Comparison of ENCODE assay signal across 1 cellular context in the genomic region with DNA sequence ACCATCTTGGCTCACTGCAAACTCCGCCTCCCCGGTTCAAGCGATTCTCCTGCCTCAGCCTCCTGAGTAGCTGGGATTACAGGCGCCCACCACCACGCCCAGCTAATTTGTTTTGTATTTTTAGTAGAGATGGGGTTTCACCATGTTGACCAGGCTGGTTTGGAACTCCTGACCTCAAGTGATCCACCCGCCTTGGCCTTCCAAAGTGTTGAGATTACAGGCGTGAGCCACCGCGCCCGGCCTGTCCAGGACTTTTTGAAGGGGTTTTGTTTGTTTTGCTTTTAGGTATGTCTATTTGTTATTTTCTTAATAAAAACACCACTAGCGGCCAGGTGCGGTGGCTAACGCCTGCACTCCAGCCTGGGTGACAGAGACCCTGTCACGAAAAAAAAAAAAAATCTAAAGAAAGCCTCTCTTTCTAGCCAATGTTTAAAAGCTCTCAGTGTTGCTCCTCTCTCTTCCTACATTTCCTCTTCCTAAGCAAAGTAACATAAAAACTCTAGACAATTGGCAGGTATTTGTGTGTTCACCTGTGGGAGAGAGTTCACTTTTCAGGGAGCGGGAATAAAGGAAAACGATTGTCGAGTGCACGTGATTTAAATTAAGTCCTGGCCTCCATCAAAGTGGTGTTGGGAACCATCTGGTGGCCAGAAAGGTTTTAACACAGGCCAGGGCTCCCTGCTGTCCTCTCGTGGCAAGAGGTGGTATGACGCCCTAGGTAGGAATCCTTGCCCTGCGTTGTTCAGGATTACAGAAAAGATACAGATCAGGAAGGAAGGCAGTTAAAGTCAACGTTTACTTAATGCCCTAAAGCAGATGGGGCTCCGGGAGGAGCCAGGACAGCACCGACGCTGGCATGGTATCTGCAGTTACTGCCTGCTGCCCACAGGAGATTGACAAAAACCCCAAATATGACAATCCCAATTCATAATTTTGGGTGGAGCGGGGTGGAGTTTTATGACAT.
TF ChIP-seq lines count a peak whose summit lies in the region.

No MANE protein-coding gene starts in this region.

TF ChIP-seq in HepG2, 621 proteins besides CTCF, POLR2A, EP300 and RAD21 (continued from another document and continues in another):
- TF ChIP-seq REL (CRISPR knock-in tag; conservative IDR thresholded peaks at IDR 0.05) (no peak), KLF16 (CRISPR knock-in tag; IDR thresholded peaks at IDR 0.05) (peak in 1 of 2 experiments; percentile 71; a peak in 2 of 4 replicates), ZNF17 (CRISPR knock-in tag; IDR thresholded peaks at IDR 0.05) (no peak), ZFYVE20 (CRISPR knock-in tag; IDR thresholded peaks at IDR 0.05; ENCODE audit: borderline replicate concordance, low read depth) (no peak), HNRNPH1 (optimal IDR thresholded peaks at IDR 0.05; ENCODE audit: low read depth, low read length) (no peak), CCAR2 (optimal IDR thresholded peaks at IDR 0.05; ENCODE audit: low read depth, low read length) (no peak), ZNF256 (CRISPR knock-in tag; conservative IDR thresholded peaks at IDR 0.05) (no peak), GPN1 (CRISPR knock-in tag; IDR thresholded peaks at IDR 0.05; ENCODE audit: borderline replicate concordance) (no peak), ZEB1 (IDR thresholded peaks at IDR 0.05; ENCODE audit: insufficient replicate concordance, low read depth) (peak; percentile 44), GFI1 (CRISPR knock-in tag; IDR thresholded peaks at IDR 0.05; ENCODE audit: borderline replicate concordance) (0 out of 2 replicates have a peak, but pooled peaks have one; percentile 43), ZSCAN21 (CRISPR knock-in tag; IDR thresholded peaks at IDR 0.05; ENCODE audit: borderline replicate concordance) (no peak), ZNF777 (CRISPR knock-in tag; IDR thresholded peaks at IDR 0.05) (0 out of 2 replicates have a peak, but pooled peaks have one; percentile 23), ZNF496 (CRISPR knock-in tag; IDR thresholded peaks at IDR 0.05; ENCODE audit: insufficient replicate concordance) (no peak), KLF9 (CRISPR knock-in tag; IDR thresholded peaks at IDR 0.05; ENCODE audit: low read depth) (0 out of 2 replicates have a peak, but pooled peaks have one; percentile 61), NR1H2 (CRISPR knock-in tag; IDR thresholded peaks at IDR 0.05; ENCODE audit: borderline replicate concordance, low read depth) (no peak), ZNF232 (CRISPR knock-in tag; IDR thresholded peaks at IDR 0.05; ENCODE audit: borderline replicate concordance) (no peak), TAF15 (IDR thresholded peaks at IDR 0.05; ENCODE audit: low read depth, low read length, poor library complexity, severe bottlenecking) (no peak), ZNF652 (CRISPR knock-in tag; IDR thresholded peaks at IDR 0.05; ENCODE audit: borderline replicate concordance, low read depth) (no peak), ZNF124 (CRISPR knock-in tag; IDR thresholded peaks at IDR 0.05) (0 out of 2 replicates have a peak, but pooled peaks have one; percentile 83), FOXA3 (CRISPR knock-in tag; IDR thresholded peaks at IDR 0.05) (peak; percentile 43; the same call in 1 of the 2 replicates), EZH2 (conservative IDR thresholded peaks at IDR 0.05; ENCODE audit: low read depth, low read length) (no peak), BORCS8-MEF2B (CRISPR knock-in tag; IDR thresholded peaks at IDR 0.05) (0 out of 2 replicates have a peak, but pooled peaks have one; percentile 60), CEBPG (CRISPR knock-in tag; IDR thresholded peaks at IDR 0.05) (0 out of 2 replicates have a peak, but pooled peaks have one; percentile 29), ZMYM4 (CRISPR knock-in tag; IDR thresholded peaks at IDR 0.05) (peak; percentile 70), TARDBP (CRISPR knock-in tag; IDR thresholded peaks at IDR 0.05) (0 out of 2 replicates have a peak, but pooled peaks have one; percentile 32), MTF1 (CRISPR knock-in tag; IDR thresholded peaks at IDR 0.05) (no peak), SATB2 (CRISPR knock-in tag; IDR thresholded peaks at IDR 0.05) (no peak), MIXL1 (CRISPR knock-in tag; IDR thresholded peaks at IDR 0.05) (peak; percentile 91), KDM2A (CRISPR knock-in tag; IDR thresholded peaks at IDR 0.05; ENCODE audit: borderline replicate concordance, low read depth) (peak; percentile 66; the same call in 1 of the 2 replicates), ERF (CRISPR knock-in tag; IDR thresholded peaks at IDR 0.05) (peak; percentile 62; the same call in 1 of the 2 replicates), ZNF607 (CRISPR knock-in tag; IDR thresholded peaks at IDR 0.05; ENCODE audit: borderline replicate concordance) (peak; percentile 36; the same call in 1 of the 2 replicates), DNMT1 (CRISPR knock-in tag; IDR thresholded peaks at IDR 0.05) (0 out of 2 replicates have a peak, but pooled peaks have one; percentile 53), NR2C2 (CRISPR knock-in tag; IDR thresholded peaks at IDR 0.05; ENCODE audit: borderline replicate concordance) (no peak), ATF1 (CRISPR knock-in tag; IDR thresholded peaks at IDR 0.05) (no peak), XBP1 (CRISPR knock-in tag; IDR thresholded peaks at IDR 0.05) (no peak), HNRNPLL (IDR thresholded peaks at IDR 0.05; ENCODE audit: low read depth, low read length, poor library complexity, severe bottlenecking) (no peak), ZNF484 (CRISPR knock-in tag; IDR thresholded peaks at IDR 0.05; ENCODE audit: borderline replicate concordance, low read depth) (no peak), FOXK1 (CRISPR knock-in tag; IDR thresholded peaks at IDR 0.05; ENCODE audit: borderline replicate concordance, low read depth) (peak; percentile 50; the same call in 1 of the 2 replicates), ZSCAN31 (CRISPR knock-in tag; IDR thresholded peaks at IDR 0.05; ENCODE audit: low read depth) (no peak)
- TF ChIP-seq, protein P1, sequence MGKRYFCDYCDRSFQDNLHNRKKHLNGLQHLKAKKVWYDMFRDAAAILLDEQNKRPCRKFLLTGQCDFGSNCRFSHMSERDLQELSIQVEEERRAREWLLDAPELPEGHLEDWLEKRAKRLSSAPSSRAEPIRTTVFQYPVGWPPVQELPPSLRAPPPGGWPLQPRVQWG (CRISPR knock-in tag; IDR thresholded peaks at IDR 0.05; ENCODE audit: borderline replicate concordance, low read depth) = no peak
- TF ChIP-seq, protein P2, sequence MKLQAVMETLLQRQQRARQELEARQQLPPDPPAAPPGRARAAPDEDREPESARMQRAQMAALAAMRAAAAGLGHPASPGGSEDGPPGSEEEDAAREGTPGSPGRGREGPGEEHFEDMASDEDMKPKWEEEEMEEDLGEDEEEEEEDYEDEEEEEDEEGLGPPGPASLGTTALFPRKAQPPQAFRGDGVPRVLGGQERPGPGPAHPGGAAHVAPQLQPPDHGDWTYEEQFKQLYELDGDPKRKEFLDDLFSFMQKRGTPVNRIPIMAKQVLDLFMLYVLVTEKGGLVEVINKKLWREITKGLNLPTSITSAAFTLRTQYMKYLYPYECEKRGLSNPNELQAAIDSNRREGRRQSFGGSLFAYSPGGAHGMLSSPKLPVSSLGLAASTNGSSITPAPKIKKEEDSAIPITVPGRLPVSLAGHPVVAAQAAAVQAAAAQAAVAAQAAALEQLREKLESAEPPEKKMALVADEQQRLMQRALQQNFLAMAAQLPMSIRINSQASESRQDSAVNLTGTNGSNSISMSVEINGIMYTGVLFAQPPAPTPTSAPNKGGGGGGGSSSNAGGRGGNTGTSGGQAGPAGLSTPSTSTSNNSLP (IDR thresholded peaks at IDR 0.05; ENCODE audit: low read depth, low read length) = peak; percentile 71; the same call in 1 of the 2 replicates
- TF ChIP-seq, protein P3, sequence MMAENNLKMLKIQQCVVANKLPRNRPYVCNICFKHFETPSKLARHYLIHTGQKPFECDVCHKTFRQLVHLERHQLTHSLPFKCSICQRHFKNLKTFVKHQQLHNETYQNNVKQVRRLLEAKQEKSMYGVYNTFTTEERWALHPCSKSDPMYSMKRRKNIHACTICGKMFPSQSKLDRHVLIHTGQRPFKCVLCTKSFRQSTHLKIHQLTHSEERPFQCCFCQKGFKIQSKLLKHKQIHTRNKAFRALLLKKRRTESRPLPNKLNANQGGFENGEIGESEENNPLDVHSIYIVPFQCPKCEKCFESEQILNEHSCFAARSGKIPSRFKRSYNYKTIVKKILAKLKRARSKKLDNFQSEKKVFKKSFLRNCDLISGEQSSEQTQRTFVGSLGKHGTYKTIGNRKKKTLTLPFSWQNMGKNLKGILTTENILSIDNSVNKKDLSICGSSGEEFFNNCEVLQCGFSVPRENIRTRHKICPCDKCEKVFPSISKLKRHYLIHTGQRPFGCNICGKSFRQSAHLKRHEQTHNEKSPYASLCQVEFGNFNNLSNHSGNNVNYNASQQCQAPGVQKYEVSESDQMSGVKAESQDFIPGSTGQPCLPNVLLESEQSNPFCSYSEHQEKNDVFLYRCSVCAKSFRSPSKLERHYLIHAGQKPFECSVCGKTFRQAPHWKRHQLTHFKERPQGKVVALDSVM (CRISPR knock-in tag; IDR thresholded peaks at IDR 0.05) = no peak
- TF ChIP-seq, protein P4, sequence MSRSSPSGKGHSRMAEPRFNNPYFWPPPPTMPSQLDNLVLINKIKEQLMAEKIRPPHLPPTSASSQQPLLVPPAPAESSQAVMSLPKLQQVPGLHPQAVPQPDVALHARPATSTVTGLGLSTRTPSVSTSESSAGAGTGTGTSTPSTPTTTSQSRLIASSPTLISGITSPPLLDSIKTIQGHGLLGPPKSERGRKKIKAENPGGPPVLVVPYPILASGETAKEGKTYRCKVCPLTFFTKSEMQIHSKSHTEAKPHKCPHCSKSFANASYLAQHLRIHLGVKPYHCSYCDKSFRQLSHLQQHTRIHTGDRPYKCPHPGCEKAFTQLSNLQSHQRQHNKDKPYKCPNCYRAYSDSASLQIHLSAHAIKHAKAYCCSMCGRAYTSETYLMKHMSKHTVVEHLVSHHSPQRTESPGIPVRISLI (CRISPR knock-in tag; IDR thresholded peaks at IDR 0.05; ENCODE audit: borderline replicate concordance) = peak; percentile 77; the same call in 1 of the 2 replicates
- TF ChIP-seq, protein P5, sequence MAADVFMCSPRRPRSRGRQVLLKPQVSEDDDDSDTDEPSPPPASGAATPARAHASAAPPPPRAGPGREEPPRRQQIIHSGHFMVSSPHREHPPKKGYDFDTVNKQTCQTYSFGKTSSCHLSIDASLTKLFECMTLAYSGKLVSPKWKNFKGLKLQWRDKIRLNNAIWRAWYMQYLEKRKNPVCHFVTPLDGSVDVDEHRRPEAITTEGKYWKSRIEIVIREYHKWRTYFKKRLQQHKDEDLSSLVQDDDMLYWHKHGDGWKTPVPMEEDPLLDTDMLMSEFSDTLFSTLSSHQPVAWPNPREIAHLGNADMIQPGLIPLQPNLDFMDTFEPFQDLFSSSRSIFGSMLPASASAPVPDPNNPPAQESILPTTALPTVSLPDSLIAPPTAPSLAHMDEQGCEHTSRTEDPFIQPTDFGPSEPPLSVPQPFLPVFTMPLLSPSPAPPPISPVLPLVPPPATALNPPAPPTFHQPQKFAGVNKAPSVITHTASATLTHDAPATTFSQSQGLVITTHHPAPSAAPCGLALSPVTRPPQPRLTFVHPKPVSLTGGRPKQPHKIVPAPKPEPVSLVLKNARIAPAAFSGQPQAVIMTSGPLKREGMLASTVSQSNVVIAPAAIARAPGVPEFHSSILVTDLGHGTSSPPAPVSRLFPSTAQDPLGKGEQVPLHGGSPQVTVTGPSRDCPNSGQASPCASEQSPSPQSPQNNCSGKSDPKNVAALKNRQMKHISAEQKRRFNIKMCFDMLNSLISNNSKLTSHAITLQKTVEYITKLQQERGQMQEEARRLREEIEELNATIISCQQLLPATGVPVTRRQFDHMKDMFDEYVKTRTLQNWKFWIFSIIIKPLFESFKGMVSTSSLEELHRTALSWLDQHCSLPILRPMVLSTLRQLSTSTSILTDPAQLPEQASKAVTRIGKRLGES (CRISPR knock-in tag; IDR thresholded peaks at IDR 0.05; ENCODE audit: borderline replicate concordance) = no peak
- TF ChIP-seq, protein P6, sequence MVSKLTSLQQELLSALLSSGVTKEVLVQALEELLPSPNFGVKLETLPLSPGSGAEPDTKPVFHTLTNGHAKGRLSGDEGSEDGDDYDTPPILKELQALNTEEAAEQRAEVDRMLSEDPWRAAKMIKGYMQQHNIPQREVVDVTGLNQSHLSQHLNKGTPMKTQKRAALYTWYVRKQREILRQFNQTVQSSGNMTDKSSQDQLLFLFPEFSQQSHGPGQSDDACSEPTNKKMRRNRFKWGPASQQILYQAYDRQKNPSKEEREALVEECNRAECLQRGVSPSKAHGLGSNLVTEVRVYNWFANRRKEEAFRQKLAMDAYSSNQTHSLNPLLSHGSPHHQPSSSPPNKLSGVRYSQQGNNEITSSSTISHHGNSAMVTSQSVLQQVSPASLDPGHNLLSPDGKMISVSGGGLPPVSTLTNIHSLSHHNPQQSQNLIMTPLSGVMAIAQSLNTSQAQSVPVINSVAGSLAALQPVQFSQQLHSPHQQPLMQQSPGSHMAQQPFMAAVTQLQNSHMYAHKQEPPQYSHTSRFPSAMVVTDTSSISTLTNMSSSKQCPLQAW (CRISPR knock-in tag; IDR thresholded peaks at IDR 0.05) = 0 out of 2 replicates have a peak, but pooled peaks have one; percentile 50
- TF ChIP-seq, protein P7, sequence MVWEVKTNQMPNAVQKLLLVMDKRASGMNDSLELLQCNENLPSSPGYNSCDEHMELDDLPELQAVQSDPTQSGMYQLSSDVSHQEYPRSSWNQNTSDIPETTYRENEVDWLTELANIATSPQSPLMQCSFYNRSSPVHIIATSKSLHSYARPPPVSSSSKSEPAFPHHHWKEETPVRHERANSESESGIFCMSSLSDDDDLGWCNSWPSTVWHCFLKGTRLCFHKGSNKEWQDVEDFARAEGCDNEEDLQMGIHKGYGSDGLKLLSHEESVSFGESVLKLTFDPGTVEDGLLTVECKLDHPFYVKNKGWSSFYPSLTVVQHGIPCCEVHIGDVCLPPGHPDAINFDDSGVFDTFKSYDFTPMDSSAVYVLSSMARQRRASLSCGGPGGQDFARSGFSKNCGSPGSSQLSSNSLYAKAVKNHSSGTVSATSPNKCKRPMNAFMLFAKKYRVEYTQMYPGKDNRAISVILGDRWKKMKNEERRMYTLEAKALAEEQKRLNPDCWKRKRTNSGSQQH (CRISPR knock-in tag; IDR thresholded peaks at IDR 0.05; ENCODE audit: low read depth) = 0 out of 2 replicates have a peak, but pooled peaks have one; percentile 67
- TF ChIP-seq, protein P8, sequence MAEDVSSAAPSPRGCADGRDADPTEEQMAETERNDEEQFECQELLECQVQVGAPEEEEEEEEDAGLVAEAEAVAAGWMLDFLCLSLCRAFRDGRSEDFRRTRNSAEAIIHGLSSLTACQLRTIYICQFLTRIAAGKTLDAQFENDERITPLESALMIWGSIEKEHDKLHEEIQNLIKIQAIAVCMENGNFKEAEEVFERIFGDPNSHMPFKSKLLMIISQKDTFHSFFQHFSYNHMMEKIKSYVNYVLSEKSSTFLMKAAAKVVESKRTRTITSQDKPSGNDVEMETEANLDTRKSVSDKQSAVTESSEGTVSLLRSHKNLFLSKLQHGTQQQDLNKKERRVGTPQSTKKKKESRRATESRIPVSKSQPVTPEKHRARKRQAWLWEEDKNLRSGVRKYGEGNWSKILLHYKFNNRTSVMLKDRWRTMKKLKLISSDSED (CRISPR knock-in tag; IDR thresholded peaks at IDR 0.05) = no peak
- TF ChIP-seq, protein P9, sequence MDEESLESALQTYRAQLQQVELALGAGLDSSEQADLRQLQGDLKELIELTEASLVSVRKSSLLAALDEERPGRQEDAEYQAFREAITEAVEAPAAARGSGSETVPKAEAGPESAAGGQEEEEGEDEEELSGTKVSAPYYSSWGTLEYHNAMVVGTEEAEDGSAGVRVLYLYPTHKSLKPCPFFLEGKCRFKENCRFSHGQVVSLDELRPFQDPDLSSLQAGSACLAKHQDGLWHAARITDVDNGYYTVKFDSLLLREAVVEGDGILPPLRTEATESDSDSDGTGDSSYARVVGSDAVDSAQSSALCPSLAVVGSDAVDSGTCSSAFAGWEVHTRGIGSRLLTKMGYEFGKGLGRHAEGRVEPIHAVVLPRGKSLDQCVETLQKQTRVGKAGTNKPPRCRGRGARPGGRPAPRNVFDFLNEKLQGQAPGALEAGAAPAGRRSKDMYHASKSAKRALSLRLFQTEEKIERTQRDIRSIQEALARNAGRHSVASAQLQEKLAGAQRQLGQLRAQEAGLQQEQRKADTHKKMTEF (CRISPR knock-in tag; IDR thresholded peaks at IDR 0.05) = peak; percentile 76
